ENCODE assay signal across 8 cellular contexts in the genomic region with DNA sequence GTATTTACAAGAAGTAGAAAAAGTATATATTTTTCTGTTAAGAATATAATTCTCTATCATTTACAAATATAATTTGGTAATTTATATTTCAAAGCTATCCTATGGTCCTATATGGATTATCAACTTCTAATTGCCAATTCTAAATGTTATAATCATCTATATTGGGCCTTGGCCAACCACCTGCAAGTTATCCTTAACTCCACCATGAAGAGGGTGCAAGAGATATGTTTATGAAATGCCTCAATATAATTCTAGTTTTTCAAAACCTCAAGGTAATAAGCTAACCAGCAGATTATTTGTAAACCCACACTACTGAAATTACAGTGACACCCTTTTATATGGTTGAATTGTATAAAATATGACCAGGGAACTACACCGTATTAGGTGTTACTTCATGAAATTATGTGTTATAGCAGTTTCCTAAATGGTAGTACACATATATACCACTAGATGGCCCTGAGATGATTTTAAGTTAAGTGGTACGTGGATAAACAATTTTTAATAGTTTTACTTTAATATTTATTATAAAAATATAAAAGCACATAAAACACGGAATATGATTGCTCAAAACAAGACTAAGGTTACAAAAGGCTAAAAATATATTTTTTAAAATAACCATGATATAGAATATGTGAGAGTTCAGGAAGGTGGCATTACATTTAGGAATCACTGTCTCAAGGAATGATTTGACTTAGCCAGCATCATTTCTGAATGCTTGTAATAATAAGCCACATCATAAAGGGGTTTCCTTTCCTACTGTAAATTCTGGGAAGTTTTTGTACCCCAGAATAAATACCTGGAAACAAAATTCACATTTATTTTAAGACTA. TPM values are rescaled to one million over a fixed set of nuclear protein-coding genes. Genes with fewer than 3 reads are reported as not detected.
A peak's percentile ranks its signal among the peaks of the same experiment; 100 is the strongest.
DNase-seq lines count a peak whose midpoint lies in the region; ATAC-seq and TF ChIP-seq lines count a peak whose summit lies in the region.

No MANE protein-coding gene starts in this region.

- H3K9me3 ChIP-seq in Peyer's patch (no peaks in the 10 kb centered on the region), esophagus squamous epithelium (no peaks in the 10 kb centered on the region), parathyroid adenoma (ENCODE audit: control insufficient read depth, low read length) (no peaks in the 10 kb centered on the region)

- no peaks in the 10 kb centered on the region for H3K79me2 ChIP-seq in parathyroid adenoma

- H3K4me3 ChIP-seq in Peyer's patch, result no peak overlapping the region
- no peak overlapping the region for H3K4me3 ChIP-seq in esophagus squamous epithelium
- no peak overlapping the region for H3K4me3 ChIP-seq in parathyroid adenoma (ENCODE audit: low read depth, low read length)

- H3K36me3 ChIP-seq in Peyer's patch (peaks cover 0 to 16% (median 0%) of the 10 kb centered on the region in 3 donors), esophagus squamous epithelium (peaks cover 0 to 65% (median 0%) of the 10 kb centered on the region in 3 donors), parathyroid adenoma (ENCODE audit: control insufficient read depth, insufficient read depth, low read length) (no peaks in the 10 kb centered on the region)

- no peak overlapping the region for H3K4me2 ChIP-seq in parathyroid adenoma (ENCODE audit: low read length)

- no peak overlapping the region for H3K9ac ChIP-seq in parathyroid adenoma

- ATAC-seq in GM18511 (IDR thresholded peaks at IDR 0.05; ENCODE audit: unreplicated experiment) (peak; percentile 89), HG03095 (IDR thresholded peaks at IDR 0.05; ENCODE audit: unreplicated experiment) (peak; percentile 84)

- no peak overlapping the region for H2AFZ ChIP-seq in parathyroid adenoma

- TF ChIP-seq CTCF in Peyer's patch (IDR thresholded peaks at IDR 0.05) (peak; percentile 52 to 70 (median 58)), esophagus squamous epithelium (IDR thresholded peaks at IDR 0.05) (peak; percentile 16 to 80 (median 58)), parathyroid adenoma (IDR thresholded peaks at IDR 0.05) (peak; percentile 67)

- TF ChIP-seq POLR2A in Peyer's patch (IDR thresholded peaks at IDR 0.05) (no peak), esophagus squamous epithelium (IDR thresholded peaks at IDR 0.05) (no peak)

- 3% methylated on average over 3 of the region's 3 CpGs for WGBS in esophagus squamous epithelium, 2 donors

- H3K27me3 ChIP-seq in Peyer's patch (no peaks in the 10 kb centered on the region), esophagus squamous epithelium (no peaks in the 10 kb centered on the region), parathyroid adenoma (ENCODE audit: control insufficient read depth, insufficient read depth, low read length) (no peaks in the 10 kb centered on the region)

- H3K4me1 ChIP-seq in Peyer's patch (no peaks in the 10 kb centered on the region), esophagus squamous epithelium (no peaks in the 10 kb centered on the region), parathyroid adenoma (peaks cover 11% of the 10 kb centered on the region)

- intact Hi-C loops in esophagus squamous epithelium (cut with DNase I), result no loop called here

- no peak overlapping the region for H3K27ac ChIP-seq in Peyer's patch
- H3K27ac ChIP-seq in esophagus squamous epithelium, result no peak overlapping the region
- H3K27ac ChIP-seq in parathyroid adenoma, result no peak overlapping the region

- DNase-seq in AG20443 (ENCODE audit: low spot score), result peak; percentile 24
- DNase-seq in Peyer's patch, result no peak
- DNase-seq in esophagus squamous epithelium (lab: John Stamatoyannopoulos, UW), result no peak
- no peak for DNase-seq in stimulated activated naive CD4-positive, alpha-beta T cell treated with Interleukin-2 at 50 U/mL for 16 hours (lab: John Stamatoyannopoulos, UW)
- DNase-seq in medulla oblongata (ENCODE audit: extremely low spot score), result no peak

RNA-seq across cellular contexts. Expression of a gene that starts 9.8 kb away (rescaled TPM):
- total RNA-seq in Peyer's patch (100 to 1,000 TPM; 141 to 486 (median 204) TPM), esophagus squamous epithelium (100 to 1,000 TPM in 1 of 4 donors, 10 to 100 TPM in 3; 24.3 to 118 (median 47.4) TPM)

RNA-seq across cellular contexts. Expression of a gene that starts 40.9 kb away (rescaled TPM):
- 1 to 10 TPM in 2 of 4 donors, under 1 TPM in 1, not detected in 1; 0.95 to 7.2 (median 1.7) TPM for total RNA-seq in Peyer's patch
- total RNA-seq in esophagus squamous epithelium, result 10 to 100 TPM in 2 of 4 donors, 1 to 10 TPM in 2; 5.7 to 11.5 (median 9.0) TPM
